ENCODE assay signal across 8 cellular contexts in genomic region chr22:19478466-19479357, GRCh38.
DNase-seq lines count a peak whose midpoint lies in the region; ATAC-seq and TF ChIP-seq lines count a peak whose summit lies in the region.

UFD1 (minus strand) TSS chr22:19479193; CDS start chr22:19479085, 108 bp downstream.

- peak; percentile 26 for ATAC-seq in GM18508 (IDR thresholded peaks at IDR 0.05; ENCODE audit: insufficient read depth, unreplicated experiment)
- peak; percentile 41 for ATAC-seq in HG02981 (IDR thresholded peaks at IDR 0.05; ENCODE audit: unreplicated experiment)

- no peak for TF ChIP-seq CTCF in 22Rv1 (IDR thresholded peaks at IDR 0.05)
- no peak for TF ChIP-seq CTCF in choroid plexus epithelial cell (conservative IDR thresholded peaks at IDR 0.05; ENCODE audit: low read depth, low read length)

- no peaks in the 10 kb centered on the region for H3K27me3 ChIP-seq in layer of hippocampus (ENCODE audit: control insufficient read depth, insufficient read depth, low read length)

- H3K27ac ChIP-seq in 22Rv1: peak within 1 kb of the TSS; percentile 90
- H3K27ac ChIP-seq in layer of hippocampus (ENCODE audit: low read depth, low read length): peak within 1 kb of the TSS; percentile 99

- H3K4me3 ChIP-seq in choroid plexus epithelial cell (ENCODE audit: low read depth, low read length): peak within 1 kb of the TSS; percentile 98

- DNase-seq in NCI-H2227 (lab: John Stamatoyannopoulos, UW; ENCODE audit: unreplicated experiment): peak; percentile 89
- peak; percentile 70 to 75 for DNase-seq in activated CD4-positive, alpha-beta T cell treated with anti-CD3 and anti-CD28 coated beads for 4 hours
- peak; percentile 85 for DNase-seq in choroid plexus epithelial cell (ENCODE audit: low read depth)
- peak; percentile 84 for DNase-seq in stimulated activated CD4-positive, alpha-beta T cell treated with anti-CD3 and anti-CD28 coated beads, Interleukin-1b, Interleukin-23, amount 100 ng/mL, for 48 hours

Comparison
In these comparisons a context has a peak if more than half of its experiments do, and no peak if none do; other contexts are left out.
1. Peak in every context shown above with its lines: DNase-seq, ATAC-seq, H3K4me3 ChIP-seq and H3K27ac ChIP-seq.